In the genomic region with DNA sequence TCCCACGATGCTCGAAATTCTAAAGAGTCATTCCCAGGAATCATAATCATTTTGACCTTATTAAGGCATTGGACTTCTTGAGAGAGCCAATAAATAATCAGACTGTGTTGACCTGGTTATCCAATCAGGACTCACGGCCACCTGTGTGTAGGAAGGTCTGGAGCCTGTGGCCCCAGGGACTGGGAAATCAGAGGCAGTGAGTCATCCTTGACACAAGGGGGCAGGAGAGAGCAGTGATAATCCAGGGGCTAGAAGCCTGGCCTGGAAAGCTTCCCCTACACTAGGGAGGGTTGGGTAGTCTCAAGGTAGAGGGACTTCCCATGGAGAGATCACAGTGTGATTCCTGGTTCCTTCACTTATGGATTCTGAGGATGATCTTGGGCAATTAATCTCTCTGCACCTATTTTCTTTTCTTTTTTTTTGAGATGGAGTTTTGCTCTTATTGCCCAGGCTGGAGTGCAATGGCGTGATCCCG, we compare ENCODE assay signal across 8 cellular contexts. TPM values are rescaled to one million over a fixed set of nuclear protein-coding genes. Genes with fewer than 3 reads are reported as not detected.
A peak's percentile ranks its signal among the peaks of the same experiment; 100 is the strongest.
DNase-seq lines count a peak whose midpoint lies in the region; ATAC-seq and TF ChIP-seq lines count a peak whose summit lies in the region.

No MANE protein-coding gene starts in this region.

- no peak overlapping the region for H3K27ac ChIP-seq in stomach

- peaks cover 68% of the 10 kb centered on the region for H3K4me1 Mint-ChIP-seq in activated CD4-positive, alpha-beta T cell treated with anti-CD3 and anti-CD28 coated beads, Interleukin-2, amount 10 ng/mL, durations not matched to agents 24 days and 14 days
- H3K4me1 Mint-ChIP-seq in memory B cell = peaks cover 49% of the 10 kb centered on the region

- no peaks in the 10 kb centered on the region for H3K27me3 Mint-ChIP-seq in activated CD4-positive, alpha-beta T cell treated with anti-CD3 and anti-CD28 coated beads, Interleukin-2, amount 10 ng/mL, durations not matched to agents 24 days and 14 days
- no peaks in the 10 kb centered on the region for H3K27me3 Mint-ChIP-seq in memory B cell

- DNase-seq in NCI-H524 treated with DMSO at 0.1 percent for 48 hours (lab: John Stamatoyannopoulos, UW) = peak; percentile 25
- DNase-seq in activated CD4-positive, alpha-beta T cell treated with anti-CD3 and anti-CD28 coated beads, Interleukin-2, amount 10 ng/mL, durations not matched to agents 24 days and 14 days = peak; percentile 91
- DNase-seq in ecto neural progenitor cell (ENCODE audit: low spot score) = peak; percentile 74
- DNase-seq in memory B cell (ENCODE audit: low spot score in 2 of 2) = peak; percentile 60 to 68
- DNase-seq in stomach = peak; percentile 55

- H3K4me1 ChIP-seq in stomach = peaks cover 23 to 73% (median 36%) of the 10 kb centered on the region in 4 donors

- peak; percentile 91 for TF ChIP-seq CTCF in GM12873 (IDR thresholded peaks at IDR 0.05; ENCODE audit: insufficient read depth, low read depth, low read length, missing control alignments)
- TF ChIP-seq CTCF in stomach (IDR thresholded peaks at IDR 0.05) = peak in 5 of 7 experiments; percentile 54 to 72 (median 62)

- peaks cover 0 to 11% (median 0%) of the 10 kb centered on the region in 4 donors for H3K36me3 ChIP-seq in stomach

- H3K9me3 ChIP-seq in stomach = no peaks in the 10 kb centered on the region

- H3K27me3 ChIP-seq in stomach = no peaks in the 10 kb centered on the region

- H3K9me3 Mint-ChIP-seq in activated CD4-positive, alpha-beta T cell treated with anti-CD3 and anti-CD28 coated beads, Interleukin-2, amount 10 ng/mL, durations not matched to agents 24 days and 14 days = no peaks in the 10 kb centered on the region
- no peaks in the 10 kb centered on the region for H3K9me3 Mint-ChIP-seq in memory B cell

- no peak for TF ChIP-seq POLR2A in stomach (IDR thresholded peaks at IDR 0.05)

- H3K4me3 ChIP-seq in stomach = no peak overlapping the region

- peak overlapping the region; percentile 69 for H3K27ac Mint-ChIP-seq in activated CD4-positive, alpha-beta T cell treated with anti-CD3 and anti-CD28 coated beads, Interleukin-2, amount 10 ng/mL, durations not matched to agents 24 days and 14 days
- H3K27ac Mint-ChIP-seq in memory B cell = no peak overlapping the region

- intact Hi-C loops in activated CD4-positive, alpha-beta T cell treated with anti-CD3 and anti-CD28 coated beads, Interleukin-2, amount 10 ng/mL, durations not matched to agents 24 days and 14 days (cut with micrococcal nuclease) = loop anchor here (1.0 to 10.0 kb wide), 4 partner anchors 52 to 154 kb away; no protein-coding TSS in a partner anchor
- intact Hi-C loops in stomach (cut with DNase I; ENCODE audit: low total_unique reads) = loop anchor here (10.0 kb wide), 1 partner anchor 106 kb away; no protein-coding TSS in a partner anchor

- peaks cover 25% of the 10 kb centered on the region for H3K36me3 Mint-ChIP-seq in activated CD4-positive, alpha-beta T cell treated with anti-CD3 and anti-CD28 coated beads, Interleukin-2, amount 10 ng/mL, durations not matched to agents 24 days and 14 days (ENCODE audit: low read depth)
- H3K36me3 Mint-ChIP-seq in memory B cell = peaks cover 12% of the 10 kb centered on the region

- peak overlapping the region; percentile 42 for H3K4me3 Mint-ChIP-seq in activated CD4-positive, alpha-beta T cell treated with anti-CD3 and anti-CD28 coated beads, Interleukin-2, amount 10 ng/mL, durations not matched to agents 24 days and 14 days
- H3K4me3 Mint-ChIP-seq in memory B cell = no peak overlapping the region

- no peak for TF ChIP-seq EP300 in stomach (IDR thresholded peaks at IDR 0.05)

- ATAC-seq in HG03175 (IDR thresholded peaks at IDR 0.05; ENCODE audit: unreplicated experiment) = peak; percentile 49
- peak; percentile 48 for ATAC-seq in memory B cell (ENCODE audit: low read depth)
- ATAC-seq in HG03354 (IDR thresholded peaks at IDR 0.05; ENCODE audit: poor library complexity, severe bottlenecking, unreplicated experiment) = no peak

- 71 to 84% (median 80%) methylated on average over 3 to 5 of the region's 5 CpGs for WGBS in stomach, 5 donors

RNA-seq across cellular contexts. Expression of a gene that starts 4.7 kb away (rescaled TPM):
- 14.6 and 16.2 TPM in 2 replicates for total RNA-seq in activated CD4-positive, alpha-beta T cell treated with anti-CD3 and anti-CD28 coated beads, Interleukin-2, amount 10 ng/mL, durations not matched to agents 24 days and 14 days
- total RNA-seq in stomach = 10 to 100 TPM in 4 of 5 donors, 1 to 10 TPM in 1; 3.5 to 40.8 (median 11.2) TPM
- 1 to 10 TPM; 1.1 to 4.5 (median 2.4) TPM for polyA plus RNA-seq in stomach

RNA-seq across cellular contexts. Expression of a gene that starts 15.8 kb away (rescaled TPM):
- total RNA-seq in activated CD4-positive, alpha-beta T cell treated with anti-CD3 and anti-CD28 coated beads, Interleukin-2, amount 10 ng/mL, durations not matched to agents 24 days and 14 days = 31.9 and 33.6 TPM in 2 replicates
- total RNA-seq in stomach = 10 to 100 TPM in 2 of 5 donors, 1 to 10 TPM in 3; 1.2 to 38.6 (median 10.0) TPM
- polyA plus RNA-seq in stomach = 1 to 10 TPM; 5.8 to 7.0 (median 6.6) TPM

RNA-seq across cellular contexts. Expression of a gene that starts 50.1 kb away (rescaled TPM):
- total RNA-seq in activated CD4-positive, alpha-beta T cell treated with anti-CD3 and anti-CD28 coated beads, Interleukin-2, amount 10 ng/mL, durations not matched to agents 24 days and 14 days = 48.3 and 48.6 TPM in 2 replicates
- total RNA-seq in stomach = 10 to 100 TPM in 3 of 5 donors, 1 to 10 TPM in 2; 1.2 to 33.3 (median 13.6) TPM
- polyA plus RNA-seq in stomach = 10 to 100 TPM in 1 of 3 donors, 1 to 10 TPM in 2; 4.3 to 10.4 (median 6.4) TPM

Comparison
In these comparisons a context has a peak if more than half of its experiments do, and no peak if none do; other contexts are left out.
1. DNase-seq: peak in every context shown above with its lines; median percentile 91 in activated CD4-positive, alpha-beta T cell treated with anti-CD3 and anti-CD28 coated beads, Interleukin-2, amount 10 ng/mL, durations not matched to agents 24 days and 14 days; 74 in ecto neural progenitor cell; 64 in memory B cell; 55 in stomach; 25 in NCI-H524 treated with DMSO at 0.1 percent for 48 hours.